ENCODE assay signal across 8 cellular contexts in the genomic region with DNA sequence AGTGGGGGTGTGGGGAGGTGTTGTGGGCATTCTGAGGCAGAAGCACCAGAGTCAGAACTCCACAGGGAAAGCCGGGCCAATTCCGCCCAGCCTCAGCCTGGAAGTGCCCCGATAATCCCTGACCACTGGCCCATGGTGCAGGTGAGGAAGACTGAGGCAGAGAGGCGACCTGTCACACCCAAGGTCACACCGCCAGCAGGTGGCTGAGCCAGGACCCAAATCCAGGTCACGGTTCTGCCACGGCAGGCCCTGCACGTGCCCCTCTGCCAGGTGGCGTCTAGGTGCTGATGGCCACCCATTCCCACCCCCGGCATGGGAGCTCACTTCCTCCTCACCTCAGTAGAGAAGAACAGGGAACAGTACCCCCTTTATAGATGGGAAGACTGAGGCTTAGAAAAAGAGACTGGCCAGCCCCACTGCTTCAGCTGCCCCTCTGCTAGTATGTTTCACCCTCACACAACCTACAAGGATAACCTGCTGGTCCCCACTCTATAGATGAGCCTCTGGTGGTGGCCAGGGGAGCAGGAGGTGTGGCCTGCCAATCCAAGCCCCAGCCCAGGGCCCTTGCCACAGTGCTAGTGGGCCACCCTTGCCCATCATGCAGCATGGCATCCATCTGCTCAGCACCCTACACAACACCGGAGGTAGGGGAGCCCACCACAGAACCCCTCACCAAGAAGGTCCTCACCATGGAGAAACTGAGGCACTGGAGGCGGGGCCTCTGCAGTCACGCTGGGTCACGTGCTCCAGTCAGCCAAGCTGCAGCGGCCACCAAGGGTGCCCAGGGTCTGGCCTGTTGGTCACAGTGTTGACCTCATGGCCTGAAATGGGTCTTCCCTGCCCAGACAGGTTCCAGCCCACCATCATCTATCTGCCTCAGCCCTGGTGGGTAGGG. TPM values are rescaled to one million over a fixed set of nuclear protein-coding genes. Genes with fewer than 3 reads are reported as not detected.
DNase-seq lines count a peak whose midpoint lies in the region; ATAC-seq, FAIRE-seq and TF ChIP-seq lines count a peak whose summit lies in the region.
"Not testable (repeated sequence)": the region's sequence is repeated elsewhere in the genome, so short reads cannot be mapped to it uniquely, and the experiment has no call there.

No MANE protein-coding gene starts in this region.

- not testable (repeated sequence) for TF ChIP-seq POLR2A in GM12878 (IDR thresholded peaks at IDR 0.05; ENCODE audit: low read depth, low read length)

- 30% methylated on average over 14 of the region's 15 CpGs for WGBS in GM12878 (ENCODE audit: insufficient coverage, insufficient replicate concordance, low lambda C conversion rate, missing lambda C conversion rate)

- H3K79me2 ChIP-seq in GM23338 (replicated peaks; ENCODE audit: insufficient read depth); GM12878 (ENCODE audit: control insufficient read depth, insufficient read depth, low read length): not testable (repeated sequence)

- H3K4me1 Mint-ChIP-seq in GM23338 (peaks cover 14% of the 10 kb centered on the region), progenitor cell of endocrine pancreas (ENCODE audit: low read depth) (peaks cover 20% of the 10 kb centered on the region)
- not testable (repeated sequence) for H3K4me1 Mint-ChIP-seq in T-helper 1 cell treated with Interleukin-12 subunit alpha and Interleukin-12 subunit beta and Interleukin-4 antibody, amounts not matched to agents 30 μg/mL and 1 μg/mL, for 36 hours (ENCODE audit: low read depth); activated T-cell treated with anti-CD3 and anti-CD28 coated beads, Interleukin-2, amount 50 U/mL, for 4 hours (ENCODE audit: low read depth); mesothelial cell of epicardium

- not testable (repeated sequence) for H2AFZ ChIP-seq in GM23338; GM12878 (ENCODE audit: control insufficient read depth, low read depth, low read length)

- not testable (repeated sequence) for H3F3A ChIP-seq in GM23338 (replicated peaks; ENCODE audit: low read depth)

- peaks cover 0 to 68% (median 29%) of the 10 kb centered on the region in 11 experiments; a peak in 14 of 22 replicates for H4K20me1 ChIP-seq in BLaER1 treated with 17β-estradiol and CSF1 and Interleukin-3, amounts not matched to agents 10 nM and 100 nM
- H4K20me1 ChIP-seq in GM23338 (replicated peaks; ENCODE audit: insufficient read depth); GM12878 (ENCODE audit: control insufficient read depth, insufficient read depth): not testable (repeated sequence)

- not testable (repeated sequence) for TF ChIP-seq EP300 in GM12878 (IDR thresholded peaks at IDR 0.05; ENCODE audit: borderline replicate concordance in 1 of 2, control insufficient read depth in 1 of 2, low read depth in 2 of 2, low read length in 2 of 2)

- TF ChIP-seq CTCF in GM23338 (conservative IDR thresholded peaks at IDR 0.05; ENCODE audit: low read depth in 2 of 2); GM12878 (IDR thresholded peaks at IDR 0.05 in 2 of 3, conservative IDR thresholded peaks at IDR 0.05 in 1 of 3; ENCODE audit: control insufficient read depth in 2 of 3, extremely low read depth in 1 of 3, insufficient read depth in 1 of 3, low read depth in 3 of 3, low read length in 3 of 3); dorsolateral prefrontal cortex (IDR thresholded peaks at IDR 0.05 in 54 of 56, conservative IDR thresholded peaks at IDR 0.05 in 2 of 56; ENCODE audit: low read depth in 1 of 56, partially characterized antibody in 56 of 56); mesothelial cell of epicardium (IDR thresholded peaks at IDR 0.05; ENCODE audit: unreplicated experiment); progenitor cell of endocrine pancreas (IDR thresholded peaks at IDR 0.05; ENCODE audit: unreplicated experiment): not testable (repeated sequence)

- H3K27ac ChIP-seq in BLaER1 treated with 17β-estradiol and CSF1 and Interleukin-3, amounts not matched to agents 10 nM and 100 nM; GM23338 (ENCODE audit: low read depth); GM12878 (ENCODE audit: control insufficient read depth, insufficient read depth): not testable (repeated sequence)
- peak overlapping the region in 51 of 59 donors; percentile 46 to 97 (median 82) for H3K27ac ChIP-seq in dorsolateral prefrontal cortex

- in situ Hi-C loops in GM12878 (cut with MboI): loop anchor here (10.0 kb wide), 1 partner anchor 111 kb away; a partner anchor contains a TSS

- peak overlapping the region; percentile 92 to 100 (median 98); a peak in 16 of 22 replicates for H3K4me2 ChIP-seq in BLaER1 treated with 17β-estradiol and CSF1 and Interleukin-3, amounts not matched to agents 10 nM and 100 nM
- H3K4me2 ChIP-seq in GM23338; GM12878 (ENCODE audit: control insufficient read depth, insufficient read depth): not testable (repeated sequence)

- H3K9me3 ChIP-seq in BLaER1 treated with 17β-estradiol and CSF1 and Interleukin-3, amounts not matched to agents 10 nM and 100 nM (replicated peaks in 1 of 11); GM12878 (replicated peaks; ENCODE audit: control insufficient read depth, insufficient read depth, low read length): not testable (repeated sequence)

- H3K27me3 Mint-ChIP-seq in GM23338 (ENCODE audit: insufficient read depth, low read depth, poor library complexity); T-helper 1 cell treated with Interleukin-12 subunit alpha and Interleukin-12 subunit beta and Interleukin-4 antibody, amounts not matched to agents 30 μg/mL and 1 μg/mL, for 36 hours (ENCODE audit: low read depth); activated T-cell treated with anti-CD3 and anti-CD28 coated beads, Interleukin-2, amount 50 U/mL, for 4 hours (ENCODE audit: low read depth); mesothelial cell of epicardium (ENCODE audit: low read depth); progenitor cell of endocrine pancreas: not testable (repeated sequence)

- RAD21 ChIA-PET in GM12878 (lab: Charles Lee; ENCODE audit: unreplicated experiment): interaction anchor here (1.2 kb wide), 1 partner anchor 20 kb away, joined by 3 read pairs; no protein-coding TSS in a partner anchor

- not testable (repeated sequence) for H3K9me3 Mint-ChIP-seq in GM23338; T-helper 1 cell treated with Interleukin-12 subunit alpha and Interleukin-12 subunit beta and Interleukin-4 antibody, amounts not matched to agents 30 μg/mL and 1 μg/mL, for 36 hours; activated T-cell treated with anti-CD3 and anti-CD28 coated beads, Interleukin-2, amount 50 U/mL, for 4 hours; mesothelial cell of epicardium; progenitor cell of endocrine pancreas (ENCODE audit: low read depth)

- FAIRE-seq in GM12878 (lab: Jason Lieb, UNC): peak; percentile 56

- intact Hi-C loops in GM12878 (cut with micrococcal nuclease; ENCODE audit: unreplicated experiment): loop anchor here (5.0 kb wide), 1 partner anchor 109 kb away; no protein-coding TSS in a partner anchor
- intact Hi-C loops in dorsolateral prefrontal cortex (cut with DNase I): loop anchor here in 1 of 2 donors (5.0 kb wide), 1 partner anchor 109 kb away; no protein-coding TSS in a partner anchor

- SMC1A ChIA-PET in GM12878 (lab: Charles Lee; ENCODE audit: uncharacterized antibody, unreplicated experiment): not testable (repeated sequence)

- not testable (repeated sequence) for H3K9me2 ChIP-seq in GM23338 (ENCODE audit: insufficient read depth)

- peaks cover 26 to 92% (median 88%) of the 10 kb centered on the region in 10 experiments for H3K4me1 ChIP-seq in BLaER1 treated with 17β-estradiol and CSF1 and Interleukin-3, amounts not matched to agents 10 nM and 100 nM
- not testable (repeated sequence) for H3K4me1 ChIP-seq in GM23338 (ENCODE audit: insufficient read depth); GM12878 (ENCODE audit: control insufficient read depth, insufficient read depth, low read length)

- peak overlapping the region in 2 of 10 experiments; percentile 77 to 85; a peak in 3 of 20 replicates for H3K4me3 ChIP-seq in BLaER1 treated with 17β-estradiol and CSF1 and Interleukin-3, amounts not matched to agents 10 nM and 100 nM
- H3K4me3 ChIP-seq in GM23338, GM12878: not testable (repeated sequence)
- peak overlapping the region in 54 of 59 donors; percentile 42 to 78 (median 62) for H3K4me3 ChIP-seq in dorsolateral prefrontal cortex

- not testable (repeated sequence) for BruUV-seq in GM12878 (replicated peaks; lab: Mats Ljungman, UMichigan)

- POLR2A ChIA-PET in GM12878 (lab: Charles Lee): not testable (repeated sequence)

- CTCF ChIA-PET in GM12878 (lab: Yijun Ruan, JAX): not testable (repeated sequence)

- ATAC-seq in GM23338; activated T-cell treated with anti-CD3 and anti-CD28 coated beads, Interleukin-2, amount 50 U/mL, for 4 hours; GM12878: not testable (repeated sequence)

- H3K9ac ChIP-seq in BLaER1 treated with 17β-estradiol and CSF1 and Interleukin-3, amounts not matched to agents 10 nM and 100 nM: peak overlapping the region in 1 of 11 experiments; percentile 88; a peak in 2 of 22 replicates
- not testable (repeated sequence) for H3K9ac ChIP-seq in GM12878 (ENCODE audit: control insufficient read depth, insufficient read depth, low read length)

- TF ChIP-seq RAD21 in GM12878 (IDR thresholded peaks at IDR 0.05; ENCODE audit: insufficient read depth, low read depth, low read length): not testable (repeated sequence)

- not testable (repeated sequence) for H3K36me3 Mint-ChIP-seq in GM23338 (ENCODE audit: low read depth); T-helper 1 cell treated with Interleukin-12 subunit alpha and Interleukin-12 subunit beta and Interleukin-4 antibody, amounts not matched to agents 30 μg/mL and 1 μg/mL, for 36 hours (ENCODE audit: low read depth); activated T-cell treated with anti-CD3 and anti-CD28 coated beads, Interleukin-2, amount 50 U/mL, for 4 hours (ENCODE audit: insufficient read depth); mesothelial cell of epicardium; progenitor cell of endocrine pancreas (ENCODE audit: insufficient read depth)

- H3K27ac Mint-ChIP-seq in GM23338; T-helper 1 cell treated with Interleukin-12 subunit alpha and Interleukin-12 subunit beta and Interleukin-4 antibody, amounts not matched to agents 30 μg/mL and 1 μg/mL, for 36 hours; mesothelial cell of epicardium; progenitor cell of endocrine pancreas: not testable (repeated sequence)

- H3K4me3 Mint-ChIP-seq in GM23338 (peak overlapping the region; percentile 68; the same call in 2 of the 3 replicates), mesothelial cell of epicardium (peak overlapping the region; percentile 60), progenitor cell of endocrine pancreas (ENCODE audit: low read depth) (peak overlapping the region; percentile 67)
- peak overlapping the region; percentile 53 for H3K4me3 Mint-ChIP-seq in T-helper 1 cell treated with Interleukin-12 subunit alpha and Interleukin-12 subunit beta and Interleukin-4 antibody, amounts not matched to agents 30 μg/mL and 1 μg/mL, for 36 hours
- H3K4me3 Mint-ChIP-seq in activated T-cell treated with anti-CD3 and anti-CD28 coated beads, Interleukin-2, amount 50 U/mL, for 4 hours: peak overlapping the region; percentile 62

- H3K36me3 ChIP-seq in BLaER1 treated with 17β-estradiol and CSF1 and Interleukin-3, amounts not matched to agents 10 nM and 100 nM; GM23338 (ENCODE audit: insufficient read depth); GM12878 (ENCODE audit: control insufficient read depth in 2 of 2, insufficient read depth in 2 of 2, low read length in 1 of 2): not testable (repeated sequence)

- not testable (repeated sequence) for DNase-seq in GM23338 (ENCODE audit: low spot score); activated T-cell treated with anti-CD3 and anti-CD28 coated beads, Interleukin-2, amount 50 U/mL, for 4 hours; GM12878 (ENCODE audit: low read depth, low spot score); dorsolateral prefrontal cortex; mesothelial cell of epicardium (ENCODE audit: low spot score in 2 of 2, unreplicated experiment in 2 of 2); progenitor cell of endocrine pancreas (ENCODE audit: low spot score, unreplicated experiment)

- H3K27me3 ChIP-seq in BLaER1 treated with 17β-estradiol and CSF1 and Interleukin-3, amounts not matched to agents 10 nM and 100 nM; GM23338 (ENCODE audit: insufficient read depth); GM12878 (replicated peaks in 1 of 2; ENCODE audit: control insufficient read depth in 2 of 2, insufficient read depth in 2 of 2, low read length in 1 of 2); dorsolateral prefrontal cortex: not testable (repeated sequence)

RNA-seq across cellular contexts. Expression of a gene that starts 2.1 kb away (rescaled TPM):
- total RNA-seq in GM23338 (2014; rRNA removed; shearing (Covaris generic)): 33.4 and 38.4 TPM in 2 replicates
- 10.6 and 12.9 TPM in 2 replicates for polyA plus RNA-seq in GM23338 (2016; fragmentation: Nextera tagmentation; extraction: Ambion mirVana)
- total RNA-seq in activated T-cell treated with anti-CD3 and anti-CD28 coated beads, Interleukin-2, amount 50 U/mL, for 4 hours: 1 to 10 TPM in 2 of 3 donors, under 1 TPM in 1; 0.89 to 1.4 (median 1.0) TPM
- total RNA-seq in GM12878 (2013; cell fraction: nucleolus; rRNA removed): 0.27 and 0.56 TPM in 2 replicates
- 0.54 and 0.73 TPM in 2 replicates for total RNA-seq in GM12878 (2014; rRNA removed)
- total RNA-seq in GM12878 (2014; rRNA removed; fragmentation: Illumina TruSeq; extraction: Trizol): 0.09 and 0.13 TPM in 2 replicates
- 0.77 and 0.87 TPM in 2 replicates for total RNA-seq in GM12878 (2021)
- polyA plus RNA-seq in GM12878 (2011; ENCODE audit: low read depth): not detected
- 0.23 TPM in 1 of 2 replicates, not detected in the other for polyA plus RNA-seq in GM12878 (2011; rRNA removed)
- 0.52 and 0.65 TPM in 2 replicates for polyA plus RNA-seq in GM12878 (2011; cell fraction: cytosol; rRNA removed)
- polyA plus RNA-seq in GM12878 (2011; cell fraction: nucleus; rRNA removed): 0.54 and 1.2 TPM in 2 replicates
- 0.31 and 0.83 TPM in 2 replicates for polyA plus RNA-seq in GM12878 (2012)
- polyA plus RNA-seq in GM12878 (2014; fragmentation: Illumina TruSeq; extraction: Trizol): 0.03 TPM in 1 of 2 replicates, not detected in the other
- polyA plus RNA-seq in GM12878 (2014; fragmentation: Nextera tagmentation; extraction: Ambion mirVana): not detected
- 0.46 and 0.99 TPM in 2 replicates for polyA plus RNA-seq in GM12878 (2014; rRNA removed)
- 1 to 10 TPM in 1 of 2 experiments, under 1 TPM in 1; 0.76 to 1.0 TPM for polyA plus RNA-seq in GM12878 (2016; fragmentation: Nextera tagmentation; extraction: Ambion mirVana)
- polyA minus RNA-seq in GM12878 (2011; rRNA and poly(A)+ RNA removed): 0.29 and 0.82 TPM in 2 replicates
- 1.7 TPM in 1 of 2 replicates, not detected in the other for polyA minus RNA-seq in GM12878 (2011; cell fraction: cytosol; rRNA and poly(A)+ RNA removed)
- 0.48 and 0.60 TPM in 2 replicates for polyA minus RNA-seq in GM12878 (2011; cell fraction: nucleus; rRNA and poly(A)+ RNA removed)
- total RNA-seq in dorsolateral prefrontal cortex: 10 to 100 TPM; 14.5 to 68.2 (median 38.9) TPM
- total RNA-seq in mesothelial cell of epicardium: 8.9 to 10.0 TPM (median 9.5 TPM) in 3 replicates
- total RNA-seq in progenitor cell of endocrine pancreas: 30.8 and 36.0 TPM in 2 replicates

RNA-seq across cellular contexts. Expression of a gene that starts 53.8 kb away (rescaled TPM):
- total RNA-seq in GM23338 (2014; rRNA removed; shearing (Covaris generic)): 66.3 and 72.1 TPM in 2 replicates
- polyA plus RNA-seq in GM23338 (2016; fragmentation: Nextera tagmentation; extraction: Ambion mirVana) (82.4 and 85.9 TPM in 2 replicates), GM12878 (2011; rRNA removed) (9.1 and 17.4 TPM in 2 replicates), GM12878 (2014; fragmentation: Illumina TruSeq; extraction: Trizol) (1.5 and 8.1 TPM in 2 replicates), GM12878 (2014; fragmentation: Nextera tagmentation; extraction: Ambion mirVana) (1 to 10 TPM; 1.6 to 4.2 TPM), GM12878 (2014; rRNA removed) (36.7 and 41.9 TPM in 2 replicates), GM12878 (2016; fragmentation: Nextera tagmentation; extraction: Ambion mirVana) (10 to 100 TPM; 59.4 to 62.8 TPM)
- 10 to 100 TPM; 30.3 to 38.1 (median 33.2) TPM for total RNA-seq in activated T-cell treated with anti-CD3 and anti-CD28 coated beads, Interleukin-2, amount 50 U/mL, for 4 hours
- total RNA-seq in GM12878 (2013; cell fraction: nucleolus; rRNA removed): 3.7 and 5.2 TPM in 2 replicates
- total RNA-seq in GM12878 (2014; rRNA removed) (37.4 and 38.9 TPM in 2 replicates), GM12878 (2014; rRNA removed; fragmentation: Illumina TruSeq; extraction: Trizol) (12.5 and 15.2 TPM in 2 replicates), GM12878 (2021) (27.0 and 27.7 TPM in 2 replicates), dorsolateral prefrontal cortex (10 to 100 TPM; 33.0 to 66.4 (median 49.3) TPM), mesothelial cell of epicardium (38.7 to 40.1 TPM (median 38.7 TPM) in 3 replicates), progenitor cell of endocrine pancreas (37.2 and 41.0 TPM in 2 replicates)
- polyA plus RNA-seq in GM12878 (2011; ENCODE audit: low read depth): 6.9 TPM
- polyA plus RNA-seq in GM12878 (2011; cell fraction: cytosol; rRNA removed): 30.2 and 48.0 TPM in 2 replicates
- 18.6 and 25.2 TPM in 2 replicates for polyA plus RNA-seq in GM12878 (2011; cell fraction: nucleus; rRNA removed)
- polyA plus RNA-seq in GM12878 (2012): 15.0 and 17.2 TPM in 2 replicates
- polyA minus RNA-seq in GM12878 (2011; rRNA and poly(A)+ RNA removed): 7.2 and 15.7 TPM in 2 replicates
- polyA minus RNA-seq in GM12878 (2011; cell fraction: cytosol; rRNA and poly(A)+ RNA removed): 4.6 and 5.3 TPM in 2 replicates
- polyA minus RNA-seq in GM12878 (2011; cell fraction: nucleus; rRNA and poly(A)+ RNA removed): 5.0 and 5.9 TPM in 2 replicates
